ENCODE assay signal across 19 cellular contexts in the genomic region with DNA sequence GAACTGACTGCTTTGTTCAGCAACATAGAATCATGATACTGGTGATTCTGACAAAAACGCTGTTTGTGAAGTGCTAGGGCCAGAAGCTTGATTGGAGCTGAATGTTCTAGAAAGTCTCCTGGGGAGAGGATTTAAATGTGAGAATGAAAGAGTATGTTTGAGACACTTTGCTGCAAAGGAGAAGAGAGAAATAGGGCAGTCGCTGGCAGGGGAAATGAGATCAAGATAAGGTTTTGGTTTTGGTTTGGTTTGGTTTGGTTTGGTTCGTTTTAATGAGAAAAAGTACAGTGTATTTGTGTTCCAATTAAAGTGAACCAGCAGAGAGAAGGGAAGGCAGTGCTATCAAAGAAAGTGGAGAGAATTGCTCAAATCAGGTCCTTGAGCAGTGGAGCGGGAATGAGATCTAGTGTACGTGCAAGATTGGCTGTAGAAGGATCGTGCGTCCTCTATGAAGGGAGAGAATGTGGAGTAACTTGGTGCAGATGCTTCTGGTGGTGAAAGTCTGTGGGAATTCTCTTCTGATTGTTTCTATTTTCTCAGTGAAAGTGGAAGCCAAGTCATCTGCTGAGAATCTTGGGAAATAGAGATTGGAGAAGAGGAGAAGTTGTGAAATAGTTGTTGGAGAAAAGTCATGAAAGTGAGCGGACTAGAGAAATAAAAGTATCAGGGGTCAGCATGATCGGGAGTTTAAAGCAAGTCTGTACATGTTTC.
DNase-seq lines count a peak whose midpoint lies in the region; ATAC-seq and TF ChIP-seq lines count a peak whose summit lies in the region.
"Had no signal": no experiment of that assay in that cellular context is flagged by ENCODE, and none has a peak within 500 bp of the region (broad histone marks: within the 10 kb centered on the region; RNA-seq: fewer than 3 reads in every experiment).

No MANE protein-coding gene starts in this region.

- no peak overlapping the region for H3K4me3 Mint-ChIP-seq in activated CD4-positive, alpha-beta T cell treated with anti-CD3 and anti-CD28 coated beads, Interleukin-2, amount 10 ng/mL, durations not matched to agents 24 days and 14 days
- H3K4me3 Mint-ChIP-seq: activated B cell treated with CpG ODN at 0.5 μM for 24 hours; CD8-positive, alpha-beta T cell had no signal

- H3K27ac ChIP-seq in uterus (peak overlapping the region; percentile 56 to 67), foreskin keratinocyte (no peak overlapping the region), adrenal gland (peak overlapping the region in 1 of 5 donors; percentile 40)
- H3K27ac ChIP-seq: 22Rv1, pancreas had no signal

- no peak for TF ChIP-seq POLR2A in uterus (IDR thresholded peaks at IDR 0.05)
- TF ChIP-seq POLR2A in adrenal gland (IDR thresholded peaks at IDR 0.05): no peak

- no peaks in the 10 kb centered on the region for H3K27me3 Mint-ChIP-seq in activated CD4-positive, alpha-beta T cell treated with anti-CD3 and anti-CD28 coated beads, Interleukin-2, amount 10 ng/mL, durations not matched to agents 24 days and 14 days
- H3K27me3 Mint-ChIP-seq: activated B cell treated with CpG ODN at 0.5 μM for 24 hours had no signal

- H3K4me1 Mint-ChIP-seq in activated CD4-positive, alpha-beta T cell treated with anti-CD3 and anti-CD28 coated beads, Interleukin-2, amount 10 ng/mL, durations not matched to agents 24 days and 14 days: peaks cover 8% of the 10 kb centered on the region
- H3K4me1 Mint-ChIP-seq: activated B cell treated with CpG ODN at 0.5 μM for 24 hours had no signal

- TF ChIP-seq CTCF in uterus (IDR thresholded peaks at IDR 0.05) (no peak), foreskin keratinocyte (conservative IDR thresholded peaks at IDR 0.05) (no peak), adrenal gland (IDR thresholded peaks at IDR 0.05) (no peak)

- H3K36me3 Mint-ChIP-seq in activated CD4-positive, alpha-beta T cell treated with anti-CD3 and anti-CD28 coated beads, Interleukin-2, amount 10 ng/mL, durations not matched to agents 24 days and 14 days (ENCODE audit: low read depth): no peaks in the 10 kb centered on the region

- DNase-seq in activated CD4-positive, alpha-beta T cell treated with anti-CD3 and anti-CD28 coated beads, Interleukin-2, amount 10 ng/mL, durations not matched to agents 24 days and 14 days: peak; percentile 60
- no peak for DNase-seq in activated CD4-positive, alpha-beta T cell treated with anti-CD3 and anti-CD28 coated beads for 4 hours
- DNase-seq in MV-4-11 (lab: John Stamatoyannopoulos, UW): peak; percentile 13
- no peak for DNase-seq in left cardiac atrium
- DNase-seq in uterus: peak in 1 of 2 donors; percentile 44
- DNase-seq in foreskin keratinocyte: no peak
- DNase-seq in adrenal gland: no peak
- DNase-seq in NOMO-1 treated with DMSO at 0.1 percent for 48 hours (lab: John Stamatoyannopoulos, UW; ENCODE audit: unreplicated experiment): no peak
- DNase-seq: activated B cell treated with CpG ODN at 0.5 μM for 24 hours; activated naive CD4-positive, alpha-beta T cell treated with Interleukin-2 at 50 U/mL for 16 hours; CD8-positive, alpha-beta T cell; kidney; NCI-H2081; NCI-H748 treated with DMSO at 0.1 percent for 48 hours; pancreas; RPMI8226; stimulated activated CD4-positive, alpha-beta T cell treated with anti-CD3 and anti-CD28 coated beads, Interleukin-15, amount 100 ng/mL, for 24 hours had no signal

- intact Hi-C loops in activated CD4-positive, alpha-beta T cell treated with anti-CD3 and anti-CD28 coated beads, Interleukin-2, amount 10 ng/mL, durations not matched to agents 24 days and 14 days (cut with micrococcal nuclease): no loop called here
- intact Hi-C loops in left cardiac atrium (cut with DNase I) (no loop called here), uterus (cut with DNase I; ENCODE audit: low total_unique reads) (no loop called here), adrenal gland (cut with DNase I) (no loop called here)

- H3K4me1 ChIP-seq in uterus (no peaks in the 10 kb centered on the region), foreskin keratinocyte (no peaks in the 10 kb centered on the region), adrenal gland (replicated peaks in 1 of 2) (peaks cover 0 to 8% of the 10 kb centered on the region in 2 donors)
- H3K4me1 ChIP-seq: pancreas had no signal

- no peaks in the 10 kb centered on the region for H3K36me3 ChIP-seq in uterus
- H3K36me3 ChIP-seq in adrenal gland (replicated peaks in 1 of 2): no peaks in the 10 kb centered on the region
- H3K36me3 ChIP-seq: pancreas, tibial nerve had no signal

- no peak overlapping the region for H3K27ac Mint-ChIP-seq in activated CD4-positive, alpha-beta T cell treated with anti-CD3 and anti-CD28 coated beads, Interleukin-2, amount 10 ng/mL, durations not matched to agents 24 days and 14 days
- H3K27ac Mint-ChIP-seq: activated B cell treated with CpG ODN at 0.5 μM for 24 hours; CD8-positive, alpha-beta T cell had no signal

- H3K9me3 ChIP-seq in uterus (no peaks in the 10 kb centered on the region), adrenal gland (replicated peaks in 1 of 3) (no peaks in the 10 kb centered on the region)
- H3K9me3 ChIP-seq: pancreas, tibial nerve had no signal

- WGBS in adrenal gland, 4 donors: 81 to 86% (median 84%) methylated on average over 9 of the region's 9 CpGs

- no peaks in the 10 kb centered on the region for H3K27me3 ChIP-seq in uterus
- peaks cover 2% of the 10 kb centered on the region for H3K27me3 ChIP-seq in foreskin keratinocyte
- H3K27me3 ChIP-seq in adrenal gland: no peaks in the 10 kb centered on the region
- H3K27me3 ChIP-seq: pancreas, tibial nerve had no signal

- H3K4me3 ChIP-seq in uterus (no peak overlapping the region), adrenal gland (no peak overlapping the region)
- H3K4me3 ChIP-seq: pancreas had no signal

- ATAC-seq in left cardiac atrium (peak; percentile 20 to 64), foreskin keratinocyte (no peak)
- ATAC-seq: CD8-positive, alpha-beta T cell had no signal

- H3K9me3 Mint-ChIP-seq in activated CD4-positive, alpha-beta T cell treated with anti-CD3 and anti-CD28 coated beads, Interleukin-2, amount 10 ng/mL, durations not matched to agents 24 days and 14 days: no peaks in the 10 kb centered on the region
- H3K9me3 Mint-ChIP-seq: activated B cell treated with CpG ODN at 0.5 μM for 24 hours; CD8-positive, alpha-beta T cell had no signal

Comparison
In these comparisons a context has a peak if more than half of its experiments do, and no peak if none do; other contexts are left out.
1. DNase-seq: peak in activated CD4-positive, alpha-beta T cell treated with anti-CD3 and anti-CD28 coated beads, Interleukin-2, amount 10 ng/mL, durations not matched to agents 24 days and 14 days (single experiment) and MV-4-11 (single experiment); none in activated CD4-positive, alpha-beta T cell treated with anti-CD3 and anti-CD28 coated beads for 4 hours (0 of 2), left cardiac atrium (single experiment), foreskin keratinocyte (0 of 2), adrenal gland (0 of 7) and NOMO-1 treated with DMSO at 0.1 percent for 48 hours (single experiment).